ENCODE assay signal across 10 cellular contexts in the genomic region with DNA sequence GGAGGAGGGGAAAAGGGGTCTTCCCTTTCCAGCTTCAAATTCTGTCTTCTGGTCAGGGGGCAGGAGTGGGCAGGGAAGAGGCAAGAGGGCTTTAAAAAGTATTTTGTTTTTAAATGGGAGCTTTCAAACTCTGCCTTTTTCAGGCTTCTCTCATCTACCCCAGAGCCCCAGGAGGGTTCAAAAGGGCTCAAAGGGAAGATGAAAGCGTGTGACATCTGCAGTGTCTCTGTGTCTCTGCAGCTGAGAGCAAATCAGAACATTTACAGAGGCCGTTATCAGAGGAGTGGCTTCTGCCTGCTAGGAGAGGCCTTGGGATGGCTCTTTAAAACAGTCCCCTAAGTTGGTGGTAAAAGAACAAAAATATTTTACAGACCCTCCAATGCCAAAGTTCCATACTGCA. TPM values are rescaled to one million over a fixed set of nuclear protein-coding genes. Genes with fewer than 3 reads are reported as not detected.
DNase-seq lines count a peak whose midpoint lies in the region; ATAC-seq and TF ChIP-seq lines count a peak whose summit lies in the region.
"Had no signal": no experiment of that assay in that cellular context is flagged by ENCODE, and none has a peak within 500 bp of the region (broad histone marks: within the 10 kb centered on the region; RNA-seq: fewer than 3 reads in every experiment).

No MANE protein-coding gene starts in this region.

- peak; percentile 24 to 30 for ATAC-seq in activated naive CD4-positive, alpha-beta T cell treated with anti-CD3 and anti-CD28 coated beads, Interleukin-2, amount 50 U/mL, for 72 hours
- no peak for ATAC-seq in HG03520 (IDR thresholded peaks at IDR 0.05; ENCODE audit: unreplicated experiment)
- ATAC-seq: HCT116 had no signal

- 29% methylated on average over 2 of the region's 2 CpGs for WGBS in urinary bladder

- no peaks in the 10 kb centered on the region for H3K4me1 ChIP-seq in urinary bladder (ENCODE audit: insufficient read depth)

- no peaks in the 10 kb centered on the region for H3K9me3 Mint-ChIP-seq in activated naive CD4-positive, alpha-beta T cell treated with anti-CD3 and anti-CD28 coated beads, Interleukin-2, amount 50 U/mL, for 72 hours

- no peaks in the 10 kb centered on the region for H3K36me3 Mint-ChIP-seq in activated naive CD4-positive, alpha-beta T cell treated with anti-CD3 and anti-CD28 coated beads, Interleukin-2, amount 50 U/mL, for 72 hours

- no peak for DNase-seq in activated naive CD4-positive, alpha-beta T cell treated with anti-CD3 and anti-CD28 coated beads, Interleukin-2, amount 50 U/mL, for 72 hours (ENCODE audit: low spot score in 2 of 2)
- DNase-seq in activated naive CD4-positive, alpha-beta T cell treated with Interleukin-2 at 50 U/mL for 16 hours, result no peak
- DNase-seq in choroid plexus epithelial cell (ENCODE audit: low read depth) (no peak), myocyte (ENCODE audit: low read depth) (peak; percentile 46), NCI-H774 (lab: John Stamatoyannopoulos, UW) (no peak), NOMO-1 treated with dmso at 0.1 percent for 144 hours (lab: John Stamatoyannopoulos, UW; ENCODE audit: unreplicated experiment) (no peak)
- DNase-seq: NCI-H446 treated with DMSO at 0.1 percent for 48 hours had no signal

- no peak overlapping the region for H3K27ac Mint-ChIP-seq in activated naive CD4-positive, alpha-beta T cell treated with anti-CD3 and anti-CD28 coated beads, Interleukin-2, amount 50 U/mL, for 72 hours

- H3K27ac ChIP-seq in urinary bladder (ENCODE audit: low read depth), result peak overlapping the region; percentile 48

- peak overlapping the region; percentile 49 for H3K4me3 ChIP-seq in choroid plexus epithelial cell (ENCODE audit: low read depth, low read length)
- H3K4me3 ChIP-seq in urinary bladder (ENCODE audit: low read depth, low read length), result peak overlapping the region; percentile 1

- H3K36me3 ChIP-seq in urinary bladder (ENCODE audit: insufficient read depth), result no peaks in the 10 kb centered on the region

- no peak for TF ChIP-seq CTCF in choroid plexus epithelial cell (conservative IDR thresholded peaks at IDR 0.05; ENCODE audit: low read depth, low read length)

RNA-seq across cellular contexts. Expression of gene TRIM8, which starts 30.3 kb away (rescaled TPM):
- total RNA-seq in activated naive CD4-positive, alpha-beta T cell treated with anti-CD3 and anti-CD28 coated beads, Interleukin-2, amount 50 U/mL, for 72 hours, result 10 to 100 TPM; 22.9 to 47.3 TPM
- total RNA-seq in myocyte (230 and 274 TPM in 2 replicates), urinary bladder (35.5 TPM)
- polyA plus RNA-seq in myocyte (2012), result 192 TPM
- 116 TPM for polyA plus RNA-seq in urinary bladder

RNA-seq across cellular contexts. Expression of gene ARL3, which starts 39.6 kb away (rescaled TPM):
- total RNA-seq in activated naive CD4-positive, alpha-beta T cell treated with anti-CD3 and anti-CD28 coated beads, Interleukin-2, amount 50 U/mL, for 72 hours, result 1 to 10 TPM; 5.7 to 6.8 TPM
- total RNA-seq in myocyte (6.2 TPM in 2 replicates), urinary bladder (8.5 TPM)
- 22.0 TPM for polyA plus RNA-seq in myocyte (2012)
- 17.4 TPM for polyA plus RNA-seq in urinary bladder

RNA-seq across cellular contexts. Expression of gene SFXN2, which starts 39.9 kb away (rescaled TPM):
- total RNA-seq in activated naive CD4-positive, alpha-beta T cell treated with anti-CD3 and anti-CD28 coated beads, Interleukin-2, amount 50 U/mL, for 72 hours, result 10 to 100 TPM in 1 of 2 donors, 1 to 10 TPM in 1; 8.3 to 16.5 TPM
- 0.57 and 1.3 TPM in 2 replicates for total RNA-seq in myocyte
- 1.1 TPM for polyA plus RNA-seq in myocyte (2012)
- total RNA-seq in urinary bladder, result 11.7 TPM
- polyA plus RNA-seq in urinary bladder, result 4.3 TPM
